1 cellular context compared by ENCODE assay signal in genomic region chrX:1453390-1453783, GRCh38.
A peak's percentile ranks its signal among the peaks of the same experiment; 100 is the strongest.
TF ChIP-seq lines count a peak whose summit lies in the region.

No MANE protein-coding gene starts in this region.

TF ChIP-seq in HEK293, 187 proteins besides CTCF, POLR2A, EP300 and RAD21 (continued from another document):
- TF ChIP-seq, protein P1, sequence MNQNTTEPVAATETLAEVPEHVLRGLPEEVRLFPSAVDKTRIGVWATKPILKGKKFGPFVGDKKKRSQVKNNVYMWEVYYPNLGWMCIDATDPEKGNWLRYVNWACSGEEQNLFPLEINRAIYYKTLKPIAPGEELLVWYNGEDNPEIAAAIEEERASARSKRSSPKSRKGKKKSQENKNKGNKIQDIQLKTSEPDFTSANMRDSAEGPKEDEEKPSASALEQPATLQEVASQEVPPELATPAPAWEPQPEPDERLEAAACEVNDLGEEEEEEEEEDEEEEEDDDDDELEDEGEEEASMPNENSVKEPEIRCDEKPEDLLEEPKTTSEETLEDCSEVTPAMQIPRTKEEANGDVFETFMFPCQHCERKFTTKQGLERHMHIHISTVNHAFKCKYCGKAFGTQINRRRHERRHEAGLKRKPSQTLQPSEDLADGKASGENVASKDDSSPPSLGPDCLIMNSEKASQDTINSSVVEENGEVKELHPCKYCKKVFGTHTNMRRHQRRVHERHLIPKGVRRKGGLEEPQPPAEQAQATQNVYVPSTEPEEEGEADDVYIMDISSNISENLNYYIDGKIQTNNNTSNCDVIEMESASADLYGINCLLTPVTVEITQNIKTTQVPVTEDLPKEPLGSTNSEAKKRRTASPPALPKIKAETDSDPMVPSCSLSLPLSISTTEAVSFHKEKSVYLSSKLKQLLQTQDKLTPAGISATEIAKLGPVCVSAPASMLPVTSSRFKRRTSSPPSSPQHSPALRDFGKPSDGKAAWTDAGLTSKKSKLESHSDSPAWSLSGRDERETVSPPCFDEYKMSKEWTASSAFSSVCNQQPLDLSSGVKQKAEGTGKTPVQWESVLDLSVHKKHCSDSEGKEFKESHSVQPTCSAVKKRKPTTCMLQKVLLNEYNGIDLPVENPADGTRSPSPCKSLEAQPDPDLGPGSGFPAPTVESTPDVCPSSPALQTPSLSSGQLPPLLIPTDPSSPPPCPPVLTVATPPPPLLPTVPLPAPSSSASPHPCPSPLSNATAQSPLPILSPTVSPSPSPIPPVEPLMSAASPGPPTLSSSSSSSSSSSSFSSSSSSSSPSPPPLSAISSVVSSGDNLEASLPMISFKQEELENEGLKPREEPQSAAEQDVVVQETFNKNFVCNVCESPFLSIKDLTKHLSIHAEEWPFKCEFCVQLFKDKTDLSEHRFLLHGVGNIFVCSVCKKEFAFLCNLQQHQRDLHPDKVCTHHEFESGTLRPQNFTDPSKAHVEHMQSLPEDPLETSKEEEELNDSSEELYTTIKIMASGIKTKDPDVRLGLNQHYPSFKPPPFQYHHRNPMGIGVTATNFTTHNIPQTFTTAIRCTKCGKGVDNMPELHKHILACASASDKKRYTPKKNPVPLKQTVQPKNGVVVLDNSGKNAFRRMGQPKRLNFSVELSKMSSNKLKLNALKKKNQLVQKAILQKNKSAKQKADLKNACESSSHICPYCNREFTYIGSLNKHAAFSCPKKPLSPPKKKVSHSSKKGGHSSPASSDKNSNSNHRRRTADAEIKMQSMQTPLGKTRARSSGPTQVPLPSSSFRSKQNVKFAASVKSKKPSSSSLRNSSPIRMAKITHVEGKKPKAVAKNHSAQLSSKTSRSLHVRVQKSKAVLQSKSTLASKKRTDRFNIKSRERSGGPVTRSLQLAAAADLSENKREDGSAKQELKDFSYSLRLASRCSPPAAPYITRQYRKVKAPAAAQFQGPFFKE (tag by site-specific recombination; IDR thresholded peaks at IDR 0.05; ENCODE audit: borderline replicate concordance), result no peak
- TF ChIP-seq OSR2 (tag by site-specific recombination; IDR thresholded peaks at IDR 0.05) (no peak), IKZF3 (tag by site-specific recombination; IDR thresholded peaks at IDR 0.05) (no peak), ZNF202 (tag by site-specific recombination; IDR thresholded peaks at IDR 0.05; ENCODE audit: borderline replicate concordance) (no peak), ZNF785 (tag by site-specific recombination; IDR thresholded peaks at IDR 0.05) (0 out of 2 replicates have a peak, but pooled peaks have one; percentile 26), ZNF560 (tag by site-specific recombination; IDR thresholded peaks at IDR 0.05; ENCODE audit: borderline replicate concordance) (no peak), ZFP3 (tag by site-specific recombination; IDR thresholded peaks at IDR 0.05; ENCODE audit: low read depth) (no peak), ZNF404 (tag by site-specific recombination; IDR thresholded peaks at IDR 0.05) (no peak), ZNF529 (tag by site-specific recombination; IDR thresholded peaks at IDR 0.05; ENCODE audit: insufficient replicate concordance) (no peak), ZNF10 (tag by site-specific recombination; IDR thresholded peaks at IDR 0.05) (no peak), RBAK (tag by site-specific recombination; IDR thresholded peaks at IDR 0.05) (no peak), ZNF830 (tag by site-specific recombination; IDR thresholded peaks at IDR 0.05; ENCODE audit: low read depth) (no peak), GLIS1 (tag by site-specific recombination; IDR thresholded peaks at IDR 0.05) (no peak), ZNF132 (tag by site-specific recombination; IDR thresholded peaks at IDR 0.05; ENCODE audit: borderline replicate concordance) (no peak), HOXA7 (CRISPR knock-in tag; IDR thresholded peaks at IDR 0.05; ENCODE audit: borderline replicate concordance) (no peak), PATZ1 (tag by site-specific recombination; IDR thresholded peaks at IDR 0.05) (peak; percentile 86), ZNF701 (tag by site-specific recombination; IDR thresholded peaks at IDR 0.05) (no peak), ZFP41 (tag by site-specific recombination; IDR thresholded peaks at IDR 0.05; ENCODE audit: borderline replicate concordance) (no peak), ZXDB (tag by site-specific recombination; IDR thresholded peaks at IDR 0.05) (0 out of 2 replicates have a peak, but pooled peaks have one; percentile 39), ZNF140 (tag by site-specific recombination; IDR thresholded peaks at IDR 0.05) (no peak), ZSCAN23 (tag by site-specific recombination; IDR thresholded peaks at IDR 0.05) (no peak), ZBTB20 (tag by site-specific recombination; IDR thresholded peaks at IDR 0.05) (peak; percentile 45; the same call in 1 of the 2 replicates), ZNF777 (tag by site-specific recombination; IDR thresholded peaks at IDR 0.05; ENCODE audit: borderline replicate concordance) (peak; percentile 42; the same call in 1 of the 2 replicates), ZNF2 (tag by site-specific recombination; IDR thresholded peaks at IDR 0.05) (no peak), ZNF518A (tag by site-specific recombination; conservative IDR thresholded peaks at IDR 0.05; ENCODE audit: low read depth) (no peak), ZNF664 (tag by site-specific recombination; IDR thresholded peaks at IDR 0.05) (no peak), ZBTB10 (tag by site-specific recombination; IDR thresholded peaks at IDR 0.05) (peak; percentile 97), ZNF169 (tag by site-specific recombination; IDR thresholded peaks at IDR 0.05) (no peak), ZNF24 (tag by site-specific recombination; IDR thresholded peaks at IDR 0.05) (no peak), ZNF423 (tag by site-specific recombination; IDR thresholded peaks at IDR 0.05) (no peak), ZIC2 (tag by site-specific recombination; IDR thresholded peaks at IDR 0.05) (peak; percentile 54), ZNF133 (tag by site-specific recombination; IDR thresholded peaks at IDR 0.05) (no peak), ZSCAN18 (tag by site-specific recombination; IDR thresholded peaks at IDR 0.05) (no peak)
- TF ChIP-seq, protein P2, sequence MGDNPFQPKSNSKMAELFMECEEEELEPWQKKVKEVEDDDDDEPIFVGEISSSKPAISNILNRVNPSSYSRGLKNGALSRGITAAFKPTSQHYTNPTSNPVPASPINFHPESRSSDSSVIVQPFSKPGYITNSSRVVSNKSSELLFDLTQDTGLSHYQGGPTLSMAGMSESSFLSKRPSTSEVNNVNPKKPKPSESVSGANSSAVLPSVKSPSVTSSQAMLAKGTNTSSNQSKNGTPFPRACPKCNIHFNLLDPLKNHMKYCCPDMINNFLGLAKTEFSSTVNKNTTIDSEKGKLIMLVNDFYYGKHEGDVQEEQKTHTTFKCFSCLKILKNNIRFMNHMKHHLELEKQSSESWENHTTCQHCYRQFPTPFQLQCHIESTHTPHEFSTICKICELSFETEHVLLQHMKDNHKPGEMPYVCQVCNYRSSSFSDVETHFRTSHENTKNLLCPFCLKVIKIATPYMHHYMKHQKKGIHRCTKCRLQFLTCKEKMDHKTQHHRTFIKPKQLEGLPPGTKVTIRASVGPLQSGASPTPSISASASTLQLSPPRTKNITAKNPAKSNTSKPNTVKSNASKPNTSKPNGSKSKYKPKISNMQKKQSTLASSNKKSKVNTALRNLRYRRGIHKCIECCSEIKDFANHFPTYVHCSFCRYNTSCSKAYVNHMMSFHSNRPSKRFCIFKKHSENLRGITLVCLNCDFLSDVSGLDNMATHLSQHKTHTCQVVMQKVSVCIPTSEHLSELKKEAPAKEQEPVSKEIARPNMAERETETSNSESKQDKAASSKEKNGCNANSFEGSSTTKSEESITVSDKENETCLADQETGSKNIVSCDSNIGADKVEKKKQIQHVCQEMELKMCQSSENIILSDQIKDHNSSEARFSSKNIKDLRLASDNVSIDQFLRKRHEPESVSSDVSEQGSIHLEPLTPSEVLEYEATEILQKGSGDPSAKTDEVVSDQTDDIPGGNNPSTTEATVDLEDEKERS (tag by site-specific recombination; IDR thresholded peaks at IDR 0.05), result peak; percentile 33; the same call in 1 of the 2 replicates
- TF ChIP-seq, protein P3, sequence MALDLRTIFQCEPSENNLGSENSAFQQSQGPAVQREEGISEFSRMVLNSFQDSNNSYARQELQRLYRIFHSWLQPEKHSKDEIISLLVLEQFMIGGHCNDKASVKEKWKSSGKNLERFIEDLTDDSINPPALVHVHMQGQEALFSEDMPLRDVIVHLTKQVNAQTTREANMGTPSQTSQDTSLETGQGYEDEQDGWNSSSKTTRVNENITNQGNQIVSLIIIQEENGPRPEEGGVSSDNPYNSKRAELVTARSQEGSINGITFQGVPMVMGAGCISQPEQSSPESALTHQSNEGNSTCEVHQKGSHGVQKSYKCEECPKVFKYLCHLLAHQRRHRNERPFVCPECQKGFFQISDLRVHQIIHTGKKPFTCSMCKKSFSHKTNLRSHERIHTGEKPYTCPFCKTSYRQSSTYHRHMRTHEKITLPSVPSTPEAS (tag by site-specific recombination; IDR thresholded peaks at IDR 0.05), result no peak
- TF ChIP-seq, protein P4, sequence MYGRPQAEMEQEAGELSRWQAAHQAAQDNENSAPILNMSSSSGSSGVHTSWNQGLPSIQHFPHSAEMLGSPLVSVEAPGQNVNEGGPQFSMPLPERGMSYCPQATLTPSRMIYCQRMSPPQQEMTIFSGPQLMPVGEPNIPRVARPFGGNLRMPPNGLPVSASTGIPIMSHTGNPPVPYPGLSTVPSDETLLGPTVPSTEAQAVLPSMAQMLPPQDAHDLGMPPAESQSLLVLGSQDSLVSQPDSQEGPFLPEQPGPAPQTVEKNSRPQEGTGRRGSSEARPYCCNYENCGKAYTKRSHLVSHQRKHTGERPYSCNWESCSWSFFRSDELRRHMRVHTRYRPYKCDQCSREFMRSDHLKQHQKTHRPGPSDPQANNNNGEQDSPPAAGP (tag by site-specific recombination; IDR thresholded peaks at IDR 0.05), result no peak
